In genomic region chr2:128606837-128607236, GRCh38 we compare ENCODE assay signal across 10 cellular contexts.
"Had no signal": no experiment of that assay in that cellular context is flagged by ENCODE, and none has a peak within 500 bp of the region (broad histone marks: within the 10 kb centered on the region; RNA-seq: fewer than 3 reads in every experiment).

No MANE protein-coding gene starts in this region.

- H3K9me3 Mint-ChIP-seq: activated naive CD8-positive, alpha-beta T cell treated with anti-CD3 and anti-CD28 coated beads, Interleukin-2, amount 50 U/mL, for 24 hours; nephron; stimulated activated memory B cell treated with anti-CD40 and anti-IgM and Interleukin-4, amounts not matched to agents 10 μg/mL and 1 μg/mL and 100 μg/mL, for 72 hours had no signal

- H3K27me3 ChIP-seq: dorsolateral prefrontal cortex, gastrocnemius medialis, thyroid gland had no signal

- H3K4me3 Mint-ChIP-seq: activated naive CD8-positive, alpha-beta T cell treated with anti-CD3 and anti-CD28 coated beads, Interleukin-2, amount 50 U/mL, for 24 hours; nephron; stimulated activated memory B cell treated with anti-CD40 and anti-IgM and Interleukin-4, amounts not matched to agents 10 μg/mL and 1 μg/mL and 100 μg/mL, for 72 hours had no signal

- H3K9me3 ChIP-seq: gastrocnemius medialis, thyroid gland had no signal

- ATAC-seq: activated naive CD8-positive, alpha-beta T cell treated with anti-CD3 and anti-CD28 coated beads, Interleukin-2, amount 50 U/mL, for 24 hours; gastrocnemius medialis; stimulated activated memory B cell treated with anti-CD40 and anti-IgM and Interleukin-4, amounts not matched to agents 10 μg/mL and 1 μg/mL and 100 μg/mL, for 72 hours had no signal

- H3K36me3 ChIP-seq: gastrocnemius medialis, thyroid gland had no signal

- H3K27ac Mint-ChIP-seq: activated naive CD8-positive, alpha-beta T cell treated with anti-CD3 and anti-CD28 coated beads, Interleukin-2, amount 50 U/mL, for 24 hours; nephron; stimulated activated memory B cell treated with anti-CD40 and anti-IgM and Interleukin-4, amounts not matched to agents 10 μg/mL and 1 μg/mL and 100 μg/mL, for 72 hours had no signal

- H3K4me1 ChIP-seq: gastrocnemius medialis had no signal

- DNase-seq: activated CD4-positive, alpha-beta T cell treated with anti-CD3 and anti-CD28 coated beads, Interleukin-2, amount 50 U/mL, for 1 hour; activated naive CD8-positive, alpha-beta T cell treated with anti-CD3 and anti-CD28 coated beads, Interleukin-2, amount 50 U/mL, for 24 hours; erythroblast; gastrocnemius medialis; mesendoderm; stimulated activated CD4-positive, alpha-beta T cell treated with anti-CD3 and anti-CD28 coated beads, Interleukin-2, amount 100 ng/mL, for 48 hours had no signal

- H3K36me3 Mint-ChIP-seq: stimulated activated memory B cell treated with anti-CD40 and anti-IgM and Interleukin-4, amounts not matched to agents 10 μg/mL and 1 μg/mL and 100 μg/mL, for 72 hours had no signal

- H3K27me3 Mint-ChIP-seq: activated naive CD8-positive, alpha-beta T cell treated with anti-CD3 and anti-CD28 coated beads, Interleukin-2, amount 50 U/mL, for 24 hours had no signal

- H3K4me1 Mint-ChIP-seq: activated naive CD8-positive, alpha-beta T cell treated with anti-CD3 and anti-CD28 coated beads, Interleukin-2, amount 50 U/mL, for 24 hours; nephron; stimulated activated memory B cell treated with anti-CD40 and anti-IgM and Interleukin-4, amounts not matched to agents 10 μg/mL and 1 μg/mL and 100 μg/mL, for 72 hours had no signal

- H3K27ac ChIP-seq: gastrocnemius medialis had no signal

- H3K4me3 ChIP-seq: dorsolateral prefrontal cortex, gastrocnemius medialis, thyroid gland had no signal
